10 cellular contexts compared by ENCODE assay signal in genomic region chr3:142963266-142964149, GRCh38. TPM values are rescaled to one million over a fixed set of nuclear protein-coding genes. Genes with fewer than 3 reads are reported as not detected.
DNase-seq lines count a peak whose midpoint lies in the region; FAIRE-seq and TF ChIP-seq lines count a peak whose summit lies in the region.
"Had no signal": no experiment of that assay in that cellular context is flagged by ENCODE, and none has a peak within 500 bp of the region (broad histone marks: within the 10 kb centered on the region; RNA-seq: fewer than 3 reads in every experiment).

A gene with protein sequence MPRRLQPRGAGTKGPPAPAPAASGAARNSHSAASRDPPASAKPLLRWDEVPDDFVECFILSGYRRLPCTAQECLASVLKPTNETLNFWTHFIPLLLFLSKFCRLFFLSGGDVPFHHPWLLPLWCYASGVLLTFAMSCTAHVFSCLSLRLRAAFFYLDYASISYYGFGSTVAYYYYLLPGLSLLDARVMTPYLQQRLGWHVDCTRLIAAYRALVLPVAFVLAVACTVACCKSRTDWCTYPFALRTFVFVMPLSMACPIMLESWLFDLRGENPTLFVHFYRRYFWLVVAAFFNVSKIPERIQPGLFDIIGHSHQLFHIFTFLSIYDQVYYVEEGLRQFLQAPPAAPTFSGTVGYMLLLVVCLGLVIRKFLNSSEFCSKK (minus strand): TSS chr3:142963674. CDS start chr3:142963336, 338 bp downstream.

- intact Hi-C loops in esophagus squamous epithelium (cut with DNase I): no loop called here

- no peaks in the 10 kb centered on the region for H3K36me3 ChIP-seq in esophagus squamous epithelium

- H3K27ac Mint-ChIP-seq in T-helper 2 cell treated with Interferon-gamma antibody and Interleukin-4, amounts not matched to agents 5 μg/mL and 100 μg/mL, for 36 hours: no peak within 1 kb of the TSS
- H3K27ac Mint-ChIP-seq in neural crest cell (ENCODE audit: unreplicated experiment): peak within 1 kb of the TSS; percentile 83

- no peak for TF ChIP-seq CTCF in HFF-Myc (IDR thresholded peaks at IDR 0.05; ENCODE audit: low read depth, low read length, missing control alignments)
- TF ChIP-seq CTCF in esophagus squamous epithelium (IDR thresholded peaks at IDR 0.05): no peak
- no peak for TF ChIP-seq CTCF in neural crest cell (conservative IDR thresholded peaks at IDR 0.05)

- no peaks in the 10 kb centered on the region for H3K36me3 Mint-ChIP-seq in T-helper 2 cell treated with Interferon-gamma antibody and Interleukin-4, amounts not matched to agents 5 μg/mL and 100 μg/mL, for 36 hours (ENCODE audit: low read depth)
- H3K36me3 Mint-ChIP-seq in neural crest cell (ENCODE audit: low read depth): no peaks in the 10 kb centered on the region

- FAIRE-seq in RCC 7860 (lab: Jason Lieb, UNC): no peak
- FAIRE-seq: A204.1 had no signal

- peaks cover 8% of the 10 kb centered on the region for H3K4me1 Mint-ChIP-seq in T-helper 2 cell treated with Interferon-gamma antibody and Interleukin-4, amounts not matched to agents 5 μg/mL and 100 μg/mL, for 36 hours (ENCODE audit: low read depth)
- peaks cover 12% of the 10 kb centered on the region for H3K4me1 Mint-ChIP-seq in neural crest cell

- no CpG with 5 or more reads among the region's 126 CpGs for WGBS in esophagus squamous epithelium, 2 donors

- H3K4me1 ChIP-seq in esophagus squamous epithelium: peaks cover 6 to 18% (median 12%) of the 10 kb centered on the region in 3 donors

- no peaks in the 10 kb centered on the region for H3K9me3 ChIP-seq in esophagus squamous epithelium

- H3K4me3 ChIP-seq in HFF-Myc (replicated peaks; ENCODE audit: low read depth, low read length) (peak within 1 kb of the TSS; percentile 39), esophagus squamous epithelium (peak within 1 kb of the TSS; percentile 31 to 75 (median 50))

- peak; percentile 88 for DNase-seq in DMS 273 (lab: John Stamatoyannopoulos, UW; ENCODE audit: unreplicated experiment)
- no peak for DNase-seq in DMS 273 treated with DMSO at 0.1 percent for 48 hours (lab: John Stamatoyannopoulos, UW)
- no peak for DNase-seq in HFF-Myc (ENCODE audit: extremely low read depth, low read depth)
- peak; percentile 28 for DNase-seq in T-helper 2 cell treated with Interferon-gamma antibody and Interleukin-4, amounts not matched to agents 5 μg/mL and 100 μg/mL, for 36 hours (ENCODE audit: low spot score)
- no peak for DNase-seq in esophagus squamous epithelium (lab: John Stamatoyannopoulos, UW)
- peak; percentile 49 for DNase-seq in neural crest cell (ENCODE audit: low read depth, low spot score)
- no peak for DNase-seq in RCC 7860 (ENCODE audit: low spot score)
- DNase-seq in occipital lobe (lab: John Stamatoyannopoulos, UW): no peak

- no peaks in the 10 kb centered on the region for H3K9me3 Mint-ChIP-seq in T-helper 2 cell treated with Interferon-gamma antibody and Interleukin-4, amounts not matched to agents 5 μg/mL and 100 μg/mL, for 36 hours
- no peaks in the 10 kb centered on the region for H3K9me3 Mint-ChIP-seq in neural crest cell

- H3K27me3 Mint-ChIP-seq in T-helper 2 cell treated with Interferon-gamma antibody and Interleukin-4, amounts not matched to agents 5 μg/mL and 100 μg/mL, for 36 hours (ENCODE audit: low read depth): peaks cover 72% of the 10 kb centered on the region
- H3K27me3 Mint-ChIP-seq in neural crest cell (ENCODE audit: low read depth): peaks cover 31% of the 10 kb centered on the region

- no peak for TF ChIP-seq POLR2A in esophagus squamous epithelium (IDR thresholded peaks at IDR 0.05)

- no peak within 1 kb of the TSS for H3K27ac ChIP-seq in esophagus squamous epithelium

- H3K27me3 ChIP-seq in esophagus squamous epithelium: peaks cover 0 to 77% (median 15%) of the 10 kb centered on the region in 4 donors

- H3K4me3 Mint-ChIP-seq in T-helper 2 cell treated with Interferon-gamma antibody and Interleukin-4, amounts not matched to agents 5 μg/mL and 100 μg/mL, for 36 hours: peak within 1 kb of the TSS; percentile 82
- peak within 1 kb of the TSS; percentile 91 for H3K4me3 Mint-ChIP-seq in neural crest cell

RNA-seq across cellular contexts. Expression of the gene that starts here (rescaled TPM):
- total RNA-seq in esophagus squamous epithelium (not detected), neural crest cell (1.8 and 1.9 TPM in 2 replicates), occipital lobe (0.94 TPM)
- total RNA-seq: activated CD8-positive, alpha-beta memory T cell treated with anti-CD3 and anti-CD28 coated beads for 36 hours had no signal

Comparison
In these comparisons a context has a peak if more than half of its experiments do, and no peak if none do; other contexts are left out.
1. DNase-seq: peak in DMS 273 (single experiment), T-helper 2 cell treated with Interferon-gamma antibody and Interleukin-4, amounts not matched to agents 5 μg/mL and 100 μg/mL, for 36 hours (single experiment) and neural crest cell (single experiment); none in DMS 273 treated with DMSO at 0.1 percent for 48 hours (single experiment), HFF-Myc (single experiment), esophagus squamous epithelium (single experiment), RCC 7860 (single experiment) and occipital lobe (single experiment).